22 cellular contexts compared by ENCODE assay signal in the genomic region with DNA sequence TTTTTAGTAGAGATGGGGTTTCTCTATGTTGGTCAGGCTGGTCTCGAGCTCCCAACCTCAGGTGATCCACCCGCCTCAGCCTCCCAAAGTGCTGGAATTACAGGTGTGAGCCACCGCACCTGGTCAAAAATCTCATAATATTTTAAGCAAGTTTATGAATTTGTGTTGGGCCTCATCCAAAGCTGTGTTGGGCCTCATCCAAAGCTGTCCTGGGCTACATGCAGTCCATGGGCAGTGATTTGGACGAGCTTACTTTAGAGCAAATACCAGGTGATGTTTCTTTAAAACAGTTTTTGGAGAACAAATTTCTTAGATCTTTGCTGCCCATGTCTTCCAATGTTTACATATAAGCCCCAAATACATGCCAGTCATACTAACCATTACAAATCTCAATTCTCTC.
"Had no signal": no experiment of that assay in that cellular context is flagged by ENCODE, and none has a peak within 500 bp of the region (broad histone marks: within the 10 kb centered on the region; RNA-seq: fewer than 3 reads in every experiment).

No MANE protein-coding gene starts in this region.

- H3K4me1 ChIP-seq: colonic mucosa, foreskin keratinocyte, gastroesophageal sphincter had no signal

- H3K27ac ChIP-seq: colonic mucosa, epithelial cell of prostate, esophagus squamous epithelium, foreskin keratinocyte, gastroesophageal sphincter, heart left ventricle, hepatocyte, left lung, lower lobe of right lung had no signal

- H3K9me3 ChIP-seq: colonic mucosa, esophagus squamous epithelium, gastroesophageal sphincter, heart left ventricle, left lung, lower lobe of right lung, mucosa of descending colon had no signal

- ATAC-seq: effector memory CD8-positive, alpha-beta T cell; esophagus mucosa; foreskin keratinocyte; gastroesophageal sphincter; heart left ventricle; left cardiac atrium; left lung; left ventricle myocardium superior; lower lobe of right lung; mucosa of descending colon; naive thymus-derived CD8-positive, alpha-beta T cell had no signal

- H3K4me2 ChIP-seq: hepatocyte had no signal

- H3K27me3 ChIP-seq: colonic mucosa, esophagus squamous epithelium, foreskin keratinocyte, gastroesophageal sphincter, heart left ventricle, hepatocyte, left lung had no signal

- H3K4me3 ChIP-seq: colonic mucosa, esophagus squamous epithelium, gastroesophageal sphincter, heart left ventricle, hepatocyte, left lung, lower lobe of right lung, mucosa of descending colon had no signal

- H3K36me3 ChIP-seq: colonic mucosa, gastroesophageal sphincter, heart left ventricle, left lung, lower lobe of right lung had no signal

- H2AFZ ChIP-seq: hepatocyte had no signal

- DNase-seq: colonic mucosa; cortex of kidney; effector CD8-positive, alpha-beta T cell; effector memory CD8-positive, alpha-beta T cell; endodermal cell; erythroblast; esophagus squamous epithelium; foreskin keratinocyte; heart left ventricle; hypothalamus; left cardiac atrium; left lung; left ventricle myocardium superior; lower lobe of right lung; mesenchymal stem cell; mucosa of descending colon; naive B cell; naive thymus-derived CD8-positive, alpha-beta T cell had no signal
